7 cellular contexts compared by ENCODE assay signal in the genomic region with DNA sequence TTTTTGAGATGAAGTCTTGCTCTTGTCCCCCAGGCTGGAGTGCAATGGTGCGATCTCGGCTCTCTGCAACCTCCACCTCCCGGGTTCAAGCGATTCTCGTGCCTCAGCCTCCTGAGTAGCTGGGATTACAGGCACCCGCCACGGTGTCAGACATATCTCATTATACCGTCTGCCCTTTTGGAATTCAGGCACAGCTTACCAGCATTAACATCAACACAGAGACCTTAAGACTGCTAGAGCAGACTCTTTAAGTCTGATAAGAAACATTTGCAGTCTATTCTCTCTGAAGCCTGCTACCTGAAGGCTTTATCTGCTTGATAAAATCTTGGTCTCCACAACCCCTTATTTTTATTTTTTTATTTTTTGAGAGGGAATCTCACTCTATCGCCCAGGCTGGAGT.
DNase-seq lines count a peak whose midpoint lies in the region; ATAC-seq, FAIRE-seq and TF ChIP-seq lines count a peak whose summit lies in the region.
"Not testable (repeated sequence)": the region's sequence is repeated elsewhere in the genome, so short reads cannot be mapped to it uniquely, and the experiment has no call there.

No MANE protein-coding gene starts in this region.

- not testable (repeated sequence) for FAIRE-seq in pancreas (lab: Jason Lieb, UNC)

- not testable (repeated sequence) for H3K9me3 ChIP-seq in esophagus (ENCODE audit: control insufficient read depth in 2 of 2, insufficient read depth in 1 of 2, low read depth in 1 of 2, low read length in 1 of 2); right lobe of liver; pancreas; spleen; thyroid gland

- H3K27ac Mint-ChIP-seq in activated T-helper 17 cell treated with anti-CD3 and anti-CD28 coated beads, Interleukin-2, amount 50 U/mL, for 72 hours: peak overlapping the region; percentile 54

- H3K27me3 Mint-ChIP-seq in activated T-helper 17 cell treated with anti-CD3 and anti-CD28 coated beads, Interleukin-2, amount 50 U/mL, for 72 hours: peaks cover 11% of the 10 kb centered on the region

- not testable (repeated sequence) for H3K36me3 Mint-ChIP-seq in activated T-helper 17 cell treated with anti-CD3 and anti-CD28 coated beads, Interleukin-2, amount 50 U/mL, for 72 hours (ENCODE audit: low read depth)

- TF ChIP-seq POLR2A in right lobe of liver (IDR thresholded peaks at IDR 0.05); spleen (IDR thresholded peaks at IDR 0.05); thyroid gland (IDR thresholded peaks at IDR 0.05): not testable (repeated sequence)

- peak overlapping the region; percentile 8 for H3K4me3 Mint-ChIP-seq in activated T-helper 17 cell treated with anti-CD3 and anti-CD28 coated beads, Interleukin-2, amount 50 U/mL, for 72 hours

- not testable (repeated sequence) for H3K4me3 ChIP-seq in esophagus (ENCODE audit: low read depth in 1 of 2, low read length in 2 of 2); right lobe of liver; pancreas; spleen; thyroid gland (replicated peaks in 1 of 3)

- H3K4me1 Mint-ChIP-seq in activated T-helper 17 cell treated with anti-CD3 and anti-CD28 coated beads, Interleukin-2, amount 50 U/mL, for 72 hours: not testable (repeated sequence)

- WGBS in esophagus, 2 donors: 77 to 80% methylated on average over 9 of the region's 9 CpGs
- 0% methylated on average over 1 of the region's 9 CpGs for WGBS in right lobe of liver (ENCODE audit: insufficient coverage, low coverage, low lambda C conversion rate, missing lambda C conversion rate)
- 81 to 85% methylated on average over 9 of the region's 9 CpGs for WGBS in pancreas, 2 donors
- 75 to 82% (median 77%) methylated on average over 9 of the region's 9 CpGs for WGBS in spleen, 5 donors
- WGBS in thyroid gland, 2 donors: 72 to 79% methylated on average over 9 of the region's 9 CpGs

- DNase-seq in right lobe of liver, pancreas, spleen, thyroid gland: not testable (repeated sequence)

- H3K9me3 Mint-ChIP-seq in activated T-helper 17 cell treated with anti-CD3 and anti-CD28 coated beads, Interleukin-2, amount 50 U/mL, for 72 hours: not testable (repeated sequence)

- not testable (repeated sequence) for H3K27me3 ChIP-seq in esophagus (ENCODE audit: control insufficient read depth in 1 of 2, insufficient read depth in 2 of 2, low read length in 2 of 2); right lobe of liver; pancreas; spleen (replicated peaks in 1 of 7); thyroid gland

- H3K27ac ChIP-seq in C4-2B (0 out of 2 replicates have a peak overlapping the region, but pooled peaks have one; percentile 1), esophagus (ENCODE audit: low read depth in 2 of 2, low read length in 1 of 2) (peak overlapping the region; percentile 64 to 99), right lobe of liver (peak overlapping the region in 2 of 3 donors; percentile 39 to 94), pancreas (peak overlapping the region in 3 of 4 donors; percentile 0 to 84 (median 82)), spleen (peak overlapping the region in 6 of 8 donors; percentile 43 to 85 (median 76)), thyroid gland (peak overlapping the region in 2 of 3 donors; percentile 77 to 84)

- H3K4me1 ChIP-seq in esophagus (ENCODE audit: control insufficient read depth in 2 of 2, insufficient read depth in 2 of 2, low read length in 1 of 2): not testable (repeated sequence)
- H3K4me1 ChIP-seq in right lobe of liver (peaks cover 0 to 39% (median 10%) of the 10 kb centered on the region in 4 donors), pancreas (peaks cover 11 to 15% (median 14%) of the 10 kb centered on the region in 3 donors), spleen (peaks cover 0 to 48% (median 16%) of the 10 kb centered on the region in 6 donors), thyroid gland (peaks cover 13 to 37% of the 10 kb centered on the region in 2 donors)

- H3K36me3 ChIP-seq in esophagus (ENCODE audit: control insufficient read depth in 2 of 2, insufficient read depth in 2 of 2, low read length in 1 of 2); right lobe of liver; pancreas; spleen; thyroid gland: not testable (repeated sequence)

- intact Hi-C loops in right lobe of liver (cut with DNase I); pancreas (cut with DNase I); spleen (cut with DNase I; ENCODE audit: low total_unique reads); thyroid gland (cut with DNase I): not testable (repeated sequence)

- TF ChIP-seq CTCF in C4-2B (conservative IDR thresholded peaks at IDR 0.05); right lobe of liver (IDR thresholded peaks at IDR 0.05); pancreas (IDR thresholded peaks at IDR 0.05); spleen (IDR thresholded peaks at IDR 0.05 in 8 of 11, conservative IDR thresholded peaks at IDR 0.05 in 3 of 11); thyroid gland (IDR thresholded peaks at IDR 0.05): not testable (repeated sequence)

- peak; percentile 2 for ATAC-seq in activated T-helper 17 cell treated with anti-CD3 and anti-CD28 coated beads, Interleukin-2, amount 50 U/mL, for 72 hours (replicated peaks)
- ATAC-seq in right lobe of liver, pancreas: not testable (repeated sequence)

Comparison
In these comparisons a context has a peak if more than half of its experiments do, and no peak if none do; other contexts are left out.
1. H3K27ac ChIP-seq: peak in every context shown above with its lines; median percentile 82 in pancreas; 82 in esophagus; 80 in thyroid gland; 76 in spleen; 66 in right lobe of liver; 1 in C4-2B.